Comparison of ENCODE assay signal across 12 cellular contexts in the genomic region with DNA sequence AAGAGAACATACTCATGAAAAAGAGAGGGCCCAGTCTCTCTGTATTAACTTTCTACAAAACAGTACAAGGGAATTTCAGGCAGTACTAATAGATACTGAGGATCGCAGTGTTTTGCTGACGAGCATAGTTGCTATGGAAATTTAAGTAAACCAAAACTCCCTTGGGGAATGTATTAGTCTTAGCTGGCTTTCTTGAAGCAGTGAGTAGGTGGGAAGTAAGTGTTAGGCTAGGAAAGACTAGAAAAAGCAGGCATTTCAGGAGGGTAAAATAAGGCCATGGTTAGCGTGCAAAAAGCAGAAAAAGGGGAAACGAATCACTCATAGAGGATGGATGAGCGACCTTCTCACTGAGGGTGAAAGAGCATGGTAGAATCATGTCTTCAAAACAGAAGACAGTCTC.
DNase-seq lines count a peak whose midpoint lies in the region; ATAC-seq and TF ChIP-seq lines count a peak whose summit lies in the region.
"Had no signal": no experiment of that assay in that cellular context is flagged by ENCODE, and none has a peak within 500 bp of the region (broad histone marks: within the 10 kb centered on the region; RNA-seq: fewer than 3 reads in every experiment).

No MANE protein-coding gene starts in this region.

- ATAC-seq in left ventricle myocardium superior (peak; percentile 30), HG03457 (IDR thresholded peaks at IDR 0.05; ENCODE audit: unreplicated experiment) (no peak), HG02678 (IDR thresholded peaks at IDR 0.05; ENCODE audit: unreplicated experiment) (no peak)

- no peaks in the 10 kb centered on the region for H3K27me3 Mint-ChIP-seq in type B pancreatic cell

- TF ChIP-seq CTCF in right atrium auricular region (IDR thresholded peaks at IDR 0.05) (no peak), hepatocyte (IDR thresholded peaks at IDR 0.05; ENCODE audit: poor library complexity) (no peak), type B pancreatic cell (conservative IDR thresholded peaks at IDR 0.05) (no peak)

- H3K36me3 ChIP-seq in right atrium auricular region (no peaks in the 10 kb centered on the region), hepatocyte (replicated peaks; ENCODE audit: insufficient read depth, low read depth) (no peaks in the 10 kb centered on the region)

- peaks cover 19% of the 10 kb centered on the region for H3K4me1 Mint-ChIP-seq in type B pancreatic cell (ENCODE audit: unreplicated experiment)

- H3K27me3 ChIP-seq in right atrium auricular region (no peaks in the 10 kb centered on the region), hepatocyte (no peaks in the 10 kb centered on the region)

- H3K36me3 Mint-ChIP-seq in type B pancreatic cell = no peaks in the 10 kb centered on the region

- no peak overlapping the region for H3K4me2 ChIP-seq in hepatocyte

- no peaks in the 10 kb centered on the region for H4K20me1 ChIP-seq in hepatocyte (ENCODE audit: insufficient read depth, poor library complexity, severe bottlenecking)

- H3K4me1 ChIP-seq in right atrium auricular region = no peaks in the 10 kb centered on the region
- H3K4me1 ChIP-seq in hepatocyte (ENCODE audit: insufficient read depth) = no peaks in the 10 kb centered on the region
- H3K4me1 ChIP-seq: parathyroid adenoma had no signal

- no peak for DNase-seq in left ventricle myocardium superior
- no peak for DNase-seq in right atrium auricular region (ENCODE audit: low spot score)
- DNase-seq in amniotic epithelial cell (ENCODE audit: low read depth) = peak; percentile 74
- peak; percentile 39 for DNase-seq in hepatocyte (ENCODE audit: low spot score)
- DNase-seq in type B pancreatic cell (ENCODE audit: extremely low spot score, unreplicated experiment) = no peak
- DNase-seq in mucosa of gallbladder (ENCODE audit: low spot score) = no peak
- DNase-seq: NCI-H1105 treated with DMSO at 0.1 percent for 48 hours had no signal

- peak overlapping the region; percentile 32 for H3K4me3 Mint-ChIP-seq in type B pancreatic cell
- H3K4me3 Mint-ChIP-seq: B cell had no signal

- H3K9me3 Mint-ChIP-seq in type B pancreatic cell = no peaks in the 10 kb centered on the region

- intact Hi-C loops in left ventricle myocardium superior (cut with micrococcal nuclease) = no loop called here

- no peak overlapping the region for H3K4me3 ChIP-seq in right atrium auricular region
- no peak overlapping the region for H3K4me3 ChIP-seq in hepatocyte

- no peaks in the 10 kb centered on the region for H3K79me2 ChIP-seq in hepatocyte
- H3K79me2 ChIP-seq: parathyroid adenoma had no signal

- H3K27ac Mint-ChIP-seq in type B pancreatic cell = peak overlapping the region; percentile 91
- H3K27ac Mint-ChIP-seq: B cell had no signal

- H3K9me3 ChIP-seq in right atrium auricular region (no peaks in the 10 kb centered on the region), hepatocyte (ENCODE audit: low read depth) (no peaks in the 10 kb centered on the region)

- H2AFZ ChIP-seq in hepatocyte = no peak overlapping the region
- H2AFZ ChIP-seq: parathyroid adenoma had no signal

- H3K27ac ChIP-seq in right atrium auricular region = no peak overlapping the region
- no peak overlapping the region for H3K27ac ChIP-seq in hepatocyte
- H3K27ac ChIP-seq: HL-60, parathyroid adenoma had no signal

- WGBS in hepatocyte (ENCODE audit: low lambda C conversion rate, missing lambda C conversion rate) = 85% methylated on average over 5 of the region's 5 CpGs

- no peaks in the 10 kb centered on the region for H3K9me2 ChIP-seq in hepatocyte (replicated peaks; ENCODE audit: insufficient read depth)

Comparison
In these comparisons a context has a peak if more than half of its experiments do, and no peak if none do; other contexts are left out.
1. DNase-seq: peak in amniotic epithelial cell (single experiment) and hepatocyte (single experiment); none in left ventricle myocardium superior (single experiment), right atrium auricular region (single experiment), type B pancreatic cell (single experiment) and mucosa of gallbladder (single experiment).